8 cellular contexts compared by ENCODE assay signal in genomic region chr3:181709537-181710279, GRCh38. TPM values are rescaled to one million over a fixed set of nuclear protein-coding genes. Genes with fewer than 3 reads are reported as not detected.
DNase-seq lines count a peak whose midpoint lies in the region; ATAC-seq, FAIRE-seq and TF ChIP-seq lines count a peak whose summit lies in the region.

No MANE protein-coding gene starts in this region.

- peak; percentile 43 for ATAC-seq in HG03139 (IDR thresholded peaks at IDR 0.05; ENCODE audit: unreplicated experiment)
- ATAC-seq in naive thymus-derived CD8-positive, alpha-beta T cell = no peak
- ATAC-seq in GM18870 (IDR thresholded peaks at IDR 0.05; ENCODE audit: unreplicated experiment) = no peak

- FAIRE-seq in endothelial cell of umbilical vein (lab: Jason Lieb, UNC) = peak; percentile 71

- no peak overlapping the region for H3K27ac ChIP-seq in endothelial cell of umbilical vein (ENCODE audit: insufficient read depth, low read depth, low read length)
- no peak overlapping the region for H3K27ac ChIP-seq in thyroid gland

- peaks cover 9% of the 10 kb centered on the region in 2 experiments for H3K27me3 ChIP-seq in endothelial cell of umbilical vein (ENCODE audit: control insufficient read depth in 2 of 2, insufficient read depth in 2 of 2, low read length in 2 of 2)
- peaks cover 71% of the 10 kb centered on the region for H3K27me3 ChIP-seq in thyroid gland

- H3K4me3 ChIP-seq in endothelial cell of umbilical vein (replicated peaks in 1 of 3; ENCODE audit: insufficient read depth in 1 of 3, low read depth in 1 of 3, low read length in 3 of 3) (no peak overlapping the region), thyroid gland (replicated peaks in 1 of 3) (no peak overlapping the region)

- TF ChIP-seq CTCF in endothelial cell of umbilical vein (IDR thresholded peaks at IDR 0.05; ENCODE audit: extremely low read depth in 1 of 2, insufficient read depth in 1 of 2, low read depth in 1 of 2, low read length in 2 of 2) (peak; percentile 59 to 66), thyroid gland (IDR thresholded peaks at IDR 0.05) (peak; percentile 59 to 84 (median 73))

- CTCF ChIA-PET in endothelial cell of umbilical vein (lab: Charles Lee) = interaction anchor here (0.6 to 2.2 kb wide), 4 partner anchors 9 to 975 kb away, joined by 3 to 48 read pairs (median 6); no protein-coding TSS in a partner anchor

- H3K4me1 Mint-ChIP-seq in naive thymus-derived CD8-positive, alpha-beta T cell = peaks cover 6 to 17% (median 9%) of the 10 kb centered on the region in 4 donors

- dilution Hi-C loops in endothelial cell of umbilical vein (cut with MboI; ENCODE audit: extremely low pct_ligation_motif_present, low sequenced_read_pairs) = no loop called here

- DNase-seq in GM03348 (ENCODE audit: low spot score) (peak; percentile 74), NCI-H460 (ENCODE audit: extremely low read depth, low read depth) (peak; percentile 40), endothelial cell of umbilical vein (ENCODE audit: low read depth, low spot score) (peak; percentile 62), thyroid gland (peak; percentile 82 to 84)
- DNase-seq in activated CD8-positive, alpha-beta memory T cell treated with anti-CD3 and anti-CD28 coated beads for 1 hour (ENCODE audit: extremely low read depth in 1 of 2, low read depth in 1 of 2) = peak; percentile 4 to 45
- DNase-seq in naive thymus-derived CD8-positive, alpha-beta T cell = peak in 5 of 10 donors; percentile 31 to 54 (median 44)

- 5% methylated on average over 16 of the region's 16 CpGs for WGBS in thyroid gland, 2 donors

- intact Hi-C loops in endothelial cell of umbilical vein (cut with micrococcal nuclease) = loop anchor here (1.0 to 10.0 kb wide), 8 partner anchors 73 to 974 kb away; partner anchors contain the start of gene DNAJC19
- intact Hi-C loops in thyroid gland (cut with DNase I) = loop anchor here (10.0 kb wide), 1 partner anchor 975 kb away; no protein-coding TSS in a partner anchor

- BruUV-seq in endothelial cell of umbilical vein (replicated peaks; lab: Mats Ljungman, UMichigan) = no TSS peak

- TF ChIP-seq POLR2A in endothelial cell of umbilical vein (IDR thresholded peaks at IDR 0.05; ENCODE audit: low read depth, low read length) (no peak), thyroid gland (IDR thresholded peaks at IDR 0.05) (no peak)

- H3K4me1 ChIP-seq in endothelial cell of umbilical vein (ENCODE audit: control insufficient read depth, extremely low read depth, insufficient read depth, low read length) (no peaks in the 10 kb centered on the region), thyroid gland (peaks cover 0 to 22% of the 10 kb centered on the region in 2 donors)

- no peaks in the 10 kb centered on the region for H3K79me2 ChIP-seq in endothelial cell of umbilical vein (ENCODE audit: control insufficient read depth, insufficient read depth, low read length)

- H3K4me2 ChIP-seq in endothelial cell of umbilical vein (ENCODE audit: insufficient read depth, low read length) = peak overlapping the region; percentile 2

- H3K27ac Mint-ChIP-seq in naive thymus-derived CD8-positive, alpha-beta T cell = no peak overlapping the region

- no peaks in the 10 kb centered on the region for H3K9me1 ChIP-seq in endothelial cell of umbilical vein (replicated peaks; ENCODE audit: control insufficient read depth, extremely low read depth, insufficient read depth, low read length)

- H3K36me3 Mint-ChIP-seq in naive thymus-derived CD8-positive, alpha-beta T cell = peaks cover 3 to 18% (median 10%) of the 10 kb centered on the region in 3 donors

- H3K9ac ChIP-seq in endothelial cell of umbilical vein (replicated peaks; ENCODE audit: extremely low read depth, insufficient read depth, low read length) = no peak overlapping the region

- no peak overlapping the region for H2AFZ ChIP-seq in endothelial cell of umbilical vein (ENCODE audit: low read depth, low read length)

- H3K27me3 Mint-ChIP-seq in naive thymus-derived CD8-positive, alpha-beta T cell = peaks cover 33 to 64% (median 48%) of the 10 kb centered on the region in 5 donors

- no peaks in the 10 kb centered on the region for H3K9me3 ChIP-seq in endothelial cell of umbilical vein (replicated peaks; ENCODE audit: control insufficient read depth, insufficient read depth, low read length)
- no peaks in the 10 kb centered on the region for H3K9me3 ChIP-seq in thyroid gland

- POLR2A ChIA-PET in endothelial cell of umbilical vein (lab: Charles Lee) = no interaction called here
- POLR2A ChIA-PET in naive thymus-derived CD8-positive, alpha-beta T cell (lab: Charles Lee) = no interaction called here

- no peaks in the 10 kb centered on the region for H4K20me1 ChIP-seq in endothelial cell of umbilical vein (replicated peaks; ENCODE audit: control insufficient read depth, extremely low read depth, insufficient read depth, low read length)

- H3K36me3 ChIP-seq in endothelial cell of umbilical vein (ENCODE audit: control insufficient read depth in 2 of 2, extremely low read depth in 1 of 2, insufficient read depth in 2 of 2, low read length in 2 of 2) (no peaks in the 10 kb centered on the region), thyroid gland (no peaks in the 10 kb centered on the region)

- peaks cover 0 to 30% (median 10%) of the 10 kb centered on the region in 9 donors for H3K9me3 Mint-ChIP-seq in naive thymus-derived CD8-positive, alpha-beta T cell

- peak overlapping the region in 9 of 10 donors; percentile 19 to 78 (median 61) for H3K4me3 Mint-ChIP-seq in naive thymus-derived CD8-positive, alpha-beta T cell

TF ChIP-seq in endothelial cell of umbilical vein, 7 proteins besides CTCF, POLR2A, EP300 and RAD21:
- TF ChIP-seq FOS (IDR thresholded peaks at IDR 0.05; ENCODE audit: borderline replicate concordance, insufficient read depth, low read length) (no peak), EZH2 (IDR thresholded peaks at IDR 0.05; ENCODE audit: borderline replicate concordance, low read depth, low read length, severe bottlenecking) (no peak), MAX (IDR thresholded peaks at IDR 0.05; ENCODE audit: insufficient read depth, insufficient read length) (no peak), MYC (IDR thresholded peaks at IDR 0.05; ENCODE audit: low read depth, low read length) (no peak), POLR2AphosphoS5 (IDR thresholded peaks at IDR 0.05; ENCODE audit: insufficient read depth, low read depth, low read length) (no peak), JUN (IDR thresholded peaks at IDR 0.05; ENCODE audit: borderline replicate concordance, insufficient read depth, insufficient read length, low read depth) (no peak), GATA2 (IDR thresholded peaks at IDR 0.05; ENCODE audit: insufficient read depth, insufficient read length, low read depth, low read length) (no peak)

RNA-seq across cellular contexts. Expression of gene SOX2, which starts 2.0 kb away (rescaled TPM):
- total RNA-seq in NCI-H460 (2014; rRNA removed; shearing (Covaris generic)) = not detected in 2 replicates
- polyA plus RNA-seq in NCI-H460 (2014; cell fraction: nucleus; rRNA removed) = not detected in 2 replicates
- total RNA-seq in endothelial cell of umbilical vein (0.13 TPM in 1 of 2 replicates, not detected in the other), thyroid gland (under 1 TPM in 2 of 4 donors, not detected in 2; 0.27 to 0.34 TPM)
- 0.23 and 0.25 TPM in 2 replicates for polyA plus RNA-seq in endothelial cell of umbilical vein
- polyA plus RNA-seq in endothelial cell of umbilical vein (2011; cell fraction: cytosol; rRNA removed) = 0.10 TPM in 2 replicates
- polyA plus RNA-seq in endothelial cell of umbilical vein (2011; cell fraction: nucleus; rRNA removed) = 0.11 and 0.46 TPM in 2 replicates
- 0.10 and 0.56 TPM in 2 replicates for polyA plus RNA-seq in endothelial cell of umbilical vein (2012)
- polyA minus RNA-seq in endothelial cell of umbilical vein = 0.15 TPM in 1 of 2 replicates, not detected in the other
- not detected for polyA minus RNA-seq in endothelial cell of umbilical vein (2011; cell fraction: cytosol; rRNA and poly(A)+ RNA removed)
- polyA minus RNA-seq in endothelial cell of umbilical vein (2011; cell fraction: nucleus; rRNA and poly(A)+ RNA removed) = 0.14 and 0.34 TPM in 2 replicates
- not detected for total RNA-seq in naive thymus-derived CD8-positive, alpha-beta T cell
- not detected for polyA plus RNA-seq in naive thymus-derived CD8-positive, alpha-beta T cell
